In the genomic region with DNA sequence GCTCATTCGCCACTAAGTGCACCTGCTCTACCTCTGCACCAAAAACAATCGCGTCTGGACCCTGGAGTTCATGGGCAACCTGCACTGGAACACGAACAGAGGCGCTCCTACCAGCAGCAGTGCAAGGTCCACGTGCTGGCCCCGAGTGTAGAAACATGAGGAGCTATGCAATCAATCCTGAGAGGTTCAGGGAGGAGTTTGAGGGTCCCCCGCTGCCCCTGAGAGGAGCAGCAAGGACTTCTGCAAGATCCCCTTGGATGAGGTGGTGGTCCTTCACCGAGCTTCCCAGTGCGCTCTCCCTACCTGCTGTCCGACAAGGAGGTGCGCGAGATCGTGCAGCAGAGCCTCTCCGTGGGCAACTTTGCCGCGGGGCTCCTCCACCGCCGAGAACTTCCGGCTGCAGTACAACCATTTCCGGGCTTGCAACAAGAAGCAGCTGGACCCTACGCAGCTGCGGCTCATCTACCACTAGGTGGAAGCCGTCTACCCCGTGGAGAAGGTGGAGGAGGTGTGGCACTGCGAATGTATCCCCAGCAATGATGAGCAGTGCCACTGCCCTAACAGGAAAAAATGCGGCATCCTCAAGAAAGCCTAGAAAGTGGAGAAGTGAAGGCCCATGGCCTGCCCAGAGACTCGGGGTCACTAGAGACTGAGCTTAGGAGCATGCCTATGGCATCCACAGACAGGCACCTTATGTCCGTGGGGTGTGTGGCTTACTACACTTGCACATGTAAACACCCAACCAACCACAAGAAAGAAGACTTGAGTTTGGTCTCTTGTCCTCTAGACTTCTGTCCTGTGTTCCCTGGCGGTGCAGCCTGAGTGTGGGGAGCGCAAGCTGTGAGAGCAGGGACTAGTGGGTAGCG, we compare ENCODE assay signal across 8 cellular contexts. TPM values are rescaled to one million over a fixed set of nuclear protein-coding genes. Genes with fewer than 3 reads are reported as not detected.
DNase-seq lines count a peak whose midpoint lies in the region; ATAC-seq and TF ChIP-seq lines count a peak whose summit lies in the region.
"Not testable (repeated sequence)": the region's sequence is repeated elsewhere in the genome, so short reads cannot be mapped to it uniquely, and the experiment has no call there.

No MANE protein-coding gene starts in this region.

- peak overlapping the region; percentile 60 for H3K4me3 ChIP-seq in Jurkat, Clone E6-1 (ENCODE audit: low read length)
- H3K4me3 ChIP-seq in foreskin fibroblast (ENCODE audit: low read depth in 1 of 2, low read length in 2 of 2) (peak overlapping the region; percentile 39 to 43), psoas muscle (peak overlapping the region; percentile 64)

- TF ChIP-seq CTCF in foreskin fibroblast (IDR thresholded peaks at IDR 0.05; ENCODE audit: low read depth, low read length) (peak; percentile 26), psoas muscle (IDR thresholded peaks at IDR 0.05) (peak; percentile 19)

- not testable (repeated sequence) for H3K9me3 ChIP-seq in psoas muscle

- not testable (repeated sequence) for H3K27ac ChIP-seq in psoas muscle

- not testable (repeated sequence) for H3K27me3 ChIP-seq in psoas muscle (ENCODE audit: insufficient read depth in 3 of 3, low read length in 2 of 3)

- in situ Hi-C loops in ACHN (cut with HindIII; ENCODE audit: low pct_ligation_motif_present, low pct_unique_long_range_greater_than_20kb, low sequenced_read_pairs): not testable (repeated sequence)

- H3K4me1 Mint-ChIP-seq in activated T-helper 17 cell treated with anti-CD3 and anti-CD28 coated beads, Interleukin-2, amount 50 U/mL, for 72 hours: not testable (repeated sequence)

- ATAC-seq in GM18511 (IDR thresholded peaks at IDR 0.05; ENCODE audit: unreplicated experiment): peak; percentile 99
- ATAC-seq in HG02588 (IDR thresholded peaks at IDR 0.05; ENCODE audit: unreplicated experiment): peak; percentile 56
- ATAC-seq in activated T-helper 17 cell treated with anti-CD3 and anti-CD28 coated beads, Interleukin-2, amount 50 U/mL, for 72 hours (replicated peaks): peak; percentile 98
- ATAC-seq in psoas muscle: peak in 3 of 4 donors; percentile 39 to 80 (median 76)

- WGBS in psoas muscle, 3 donors: 57 to 64% (median 63%) methylated on average over 32 of the region's 32 CpGs

- DNase-seq in ACHN (peak; percentile 8), SHP77 treated with DMSO at 0.1 percent for 48 hours (lab: John Stamatoyannopoulos, UW) (peak; percentile 13), foreskin fibroblast (peak in 1 of 2 donors; percentile 44), psoas muscle (peak in 1 of 2 donors; percentile 42)
- peak; percentile 55 for DNase-seq in Jurkat, Clone E6-1 (ENCODE audit: low read depth, low spot score)

- peak overlapping the region; percentile 80 for H3K27ac Mint-ChIP-seq in activated T-helper 17 cell treated with anti-CD3 and anti-CD28 coated beads, Interleukin-2, amount 50 U/mL, for 72 hours

- peak overlapping the region; percentile 86 for H3K4me3 Mint-ChIP-seq in activated T-helper 17 cell treated with anti-CD3 and anti-CD28 coated beads, Interleukin-2, amount 50 U/mL, for 72 hours

- not testable (repeated sequence) for H3K27me3 Mint-ChIP-seq in activated T-helper 17 cell treated with anti-CD3 and anti-CD28 coated beads, Interleukin-2, amount 50 U/mL, for 72 hours

- not testable (repeated sequence) for H3K36me3 ChIP-seq in psoas muscle (ENCODE audit: insufficient read depth in 1 of 2, low read depth in 1 of 2)

- H3K36me3 Mint-ChIP-seq in activated T-helper 17 cell treated with anti-CD3 and anti-CD28 coated beads, Interleukin-2, amount 50 U/mL, for 72 hours (ENCODE audit: low read depth): not testable (repeated sequence)

- intact Hi-C loops in psoas muscle (cut with DNase I): not testable (repeated sequence)

- H3K9me3 Mint-ChIP-seq in activated T-helper 17 cell treated with anti-CD3 and anti-CD28 coated beads, Interleukin-2, amount 50 U/mL, for 72 hours: not testable (repeated sequence)

- H3K4me1 ChIP-seq in psoas muscle: not testable (repeated sequence)

RNA-seq across cellular contexts. Expression of a gene that starts 36.3 kb away (rescaled TPM):
- 5.1 TPM for polyA plus RNA-seq in Jurkat, Clone E6-1 (2012; ENCODE audit: insufficient read depth, insufficient read length)
- total RNA-seq in activated T-helper 17 cell treated with anti-CD3 and anti-CD28 coated beads, Interleukin-2, amount 50 U/mL, for 72 hours: 10 to 100 TPM; 13.4 to 22.4 TPM
- total RNA-seq in psoas muscle: 10 to 100 TPM in 3 of 4 donors, 1 to 10 TPM in 1; 9.4 to 16.7 (median 13.0) TPM
- polyA plus RNA-seq in psoas muscle: 10 to 100 TPM in 1 of 3 donors, 1 to 10 TPM in 2; 6.2 to 14.1 (median 6.7) TPM
